In genomic region chr7:129952164-129952652, GRCh38 we compare ENCODE assay signal across 1 cellular context.
TF ChIP-seq lines count a peak whose summit lies in the region.

No MANE protein-coding gene starts in this region.

TF ChIP-seq in GM12878, 131 proteins besides CTCF, POLR2A, EP300 and RAD21 (continued from another document and continues in another):
- TF ChIP-seq IRF5 (IDR thresholded peaks at IDR 0.05; ENCODE audit: borderline replicate concordance) (no peak), IKZF2 (IDR thresholded peaks at IDR 0.05) (peak in 1 of 2 experiments; percentile 23; a peak in 1 of 4 replicates), MXI1 (IDR thresholded peaks at IDR 0.05; ENCODE audit: low read depth, low read length) (no peak; the same call in 1 of the 2 replicates), CUX1 (IDR thresholded peaks at IDR 0.05; ENCODE audit: insufficient replicate concordance, low read depth, low read length) (no peak), ZNF384 (IDR thresholded peaks at IDR 0.05; ENCODE audit: borderline replicate concordance, low read depth, low read length) (no peak), E4F1 (IDR thresholded peaks at IDR 0.05; ENCODE audit: borderline replicate concordance, partially characterized antibody) (no peak), SMAD1 (IDR thresholded peaks at IDR 0.05; ENCODE audit: low read depth, partially characterized antibody) (no peak), IRF3 (IDR thresholded peaks at IDR 0.05) (no peak), SIX5 (IDR thresholded peaks at IDR 0.05; ENCODE audit: low read depth, low read length, severe bottlenecking) (no peak), SMAD5 (IDR thresholded peaks at IDR 0.05; ENCODE audit: low read depth) (no peak), FOXK2 (IDR thresholded peaks at IDR 0.05) (no peak), E2F8 (IDR thresholded peaks at IDR 0.05; ENCODE audit: low read depth, partially characterized antibody) (no peak), NFXL1 (IDR thresholded peaks at IDR 0.05; ENCODE audit: borderline replicate concordance) (no peak), SREBF2 (IDR thresholded peaks at IDR 0.05; ENCODE audit: low read length) (no peak), STAT1 (conservative IDR thresholded peaks at IDR 0.05) (no peak), ZNF274 (IDR thresholded peaks at IDR 0.05; ENCODE audit: insufficient read depth, insufficient read length) (no peak), ZBTB33 (IDR thresholded peaks at IDR 0.05) (no peak), CHD4 (IDR thresholded peaks at IDR 0.05) (no peak), ZNF217 (IDR thresholded peaks at IDR 0.05) (no peak), SP1 (IDR thresholded peaks at IDR 0.05; ENCODE audit: low read depth, low read length) (no peak), ZNF207 (IDR thresholded peaks at IDR 0.05; ENCODE audit: borderline replicate concordance) (no peak), BCL11A (IDR thresholded peaks at IDR 0.05; ENCODE audit: low read depth, low read length) (no peak), CREM (IDR thresholded peaks at IDR 0.05; ENCODE audit: low read depth) (no peak), IKZF1 (conservative IDR thresholded peaks at IDR 0.05) (no peak), GATAD2B (conservative IDR thresholded peaks at IDR 0.05; ENCODE audit: low read depth) (no peak; the same call in 1 of the 2 replicates), EED (IDR thresholded peaks at IDR 0.05; ENCODE audit: low read depth) (no peak), ZNF24 (IDR thresholded peaks at IDR 0.05) (no peak), BHLHE40 (IDR thresholded peaks at IDR 0.05; ENCODE audit: borderline replicate concordance in 1 of 2, low read depth in 2 of 2, low read length in 1 of 2) (peak in 1 of 2 experiments; percentile 10; a peak in 2 of 4 replicates), KDM1A (IDR thresholded peaks at IDR 0.05; ENCODE audit: borderline replicate concordance) (no peak), TCF7 (IDR thresholded peaks at IDR 0.05; ENCODE audit: borderline replicate concordance) (no peak), HCFC1 (IDR thresholded peaks at IDR 0.05; ENCODE audit: low read length) (no peak), POU2F2 (IDR thresholded peaks at IDR 0.05; ENCODE audit: borderline replicate concordance, low read depth, low read length) (peak; percentile 23; the same call in 1 of the 3 replicates), SIN3A (IDR thresholded peaks at IDR 0.05; ENCODE audit: low read depth, low read length) (peak; percentile 83), NFIC (IDR thresholded peaks at IDR 0.05; ENCODE audit: low read depth, low read length) (no peak), HDAC2 (IDR thresholded peaks at IDR 0.05) (no peak), RUNX3 (IDR thresholded peaks at IDR 0.05; ENCODE audit: low read length) (no peak; the same call in 1 of the 2 replicates), POLR2AphosphoS5 (IDR thresholded peaks at IDR 0.05; ENCODE audit: low read length) (peak; percentile 74), ATF3 (IDR thresholded peaks at IDR 0.05; ENCODE audit: borderline replicate concordance, extremely low read depth, low read depth, low read length) (no peak), MAX (IDR thresholded peaks at IDR 0.05; ENCODE audit: low read depth, low read length) (no peak), CHD2 (IDR thresholded peaks at IDR 0.05; ENCODE audit: borderline replicate concordance, low read depth, low read length) (no peak), ELK1 (IDR thresholded peaks at IDR 0.05; ENCODE audit: low read depth, low read length) (no peak), FOXM1 (IDR thresholded peaks at IDR 0.05; ENCODE audit: low read depth, low read length) (no peak), STAT3 (IDR thresholded peaks at IDR 0.05; ENCODE audit: low read depth, low read length) (no peak), SKIL (IDR thresholded peaks at IDR 0.05; ENCODE audit: low read depth, poor library complexity, severe bottlenecking) (no peak), TAF1 (IDR thresholded peaks at IDR 0.05; ENCODE audit: borderline replicate concordance, low read depth, low read length) (peak; percentile 17; the same call in 1 of the 2 replicates), YY1 (IDR thresholded peaks at IDR 0.05; ENCODE audit: low read depth, low read length) (0 out of 2 replicates have a peak, but pooled peaks have one; percentile 6), ZZZ3 (IDR thresholded peaks at IDR 0.05; ENCODE audit: control insufficient read depth, insufficient read length, low read depth) (no peak)
